Comparison of ENCODE assay signal across 10 cellular contexts in the genomic region with DNA sequence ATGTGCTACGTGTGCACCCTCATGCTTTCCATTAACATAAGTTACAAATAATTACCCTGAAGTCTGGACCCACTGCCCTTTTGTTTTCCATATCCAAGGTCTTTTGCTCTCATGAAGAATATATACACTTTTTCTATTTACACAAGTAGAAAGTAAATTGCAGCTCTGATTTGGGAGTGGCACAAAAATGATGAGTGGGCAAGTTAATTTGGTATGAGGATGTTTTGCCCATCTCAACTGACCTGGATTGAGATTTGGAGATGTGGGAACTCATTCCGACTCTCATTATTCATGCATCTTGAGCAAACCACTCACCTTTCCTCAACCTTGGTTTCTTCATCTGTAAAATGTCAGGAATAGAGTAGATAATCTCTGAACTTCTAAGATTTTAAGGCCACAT. TPM values are rescaled to one million over a fixed set of nuclear protein-coding genes. Genes with fewer than 3 reads are reported as not detected.
"Had no signal": no experiment of that assay in that cellular context is flagged by ENCODE, and none has a peak within 500 bp of the region (broad histone marks: within the 10 kb centered on the region; RNA-seq: fewer than 3 reads in every experiment).

No MANE protein-coding gene starts in this region.

- H3K27ac ChIP-seq: HL-60 had no signal

- H3K4me2 ChIP-seq: GM23338 had no signal

- FAIRE-seq: H1, H54 had no signal

- H3K4me3 ChIP-seq: GM23338 had no signal

- H2AFZ ChIP-seq: GM23338 had no signal

- DNase-seq: H9, HCEC 1CT, HFFc6, Kasumi-1, KG1 had no signal

- ATAC-seq: GM23338 had no signal

RNA-seq across cellular contexts. Expression of gene TMEM17, which starts 53.6 kb away (rescaled TPM):
- polyA plus RNA-seq: IgD-negative memory B cell had no signal
